Comparison of ENCODE assay signal across 16 cellular contexts in the genomic region with DNA sequence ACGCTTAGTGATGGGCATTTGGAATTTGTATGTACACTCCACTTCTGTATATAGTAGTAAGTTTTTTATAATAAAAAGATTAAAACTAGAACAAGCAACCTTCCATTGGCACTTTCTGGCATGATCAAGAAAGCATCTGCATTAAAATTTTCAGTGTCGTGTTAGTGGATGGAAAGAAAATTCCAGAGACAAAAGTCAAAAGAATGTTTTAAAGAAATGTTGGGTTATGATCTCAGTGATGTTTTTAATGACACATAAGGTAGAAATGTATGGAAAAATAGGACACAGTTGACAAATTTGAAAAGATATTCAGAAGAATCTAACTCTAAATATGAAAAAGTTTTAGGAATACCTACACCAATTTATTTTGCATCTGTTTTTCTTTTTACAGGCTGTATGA.
"Had no signal": no experiment of that assay in that cellular context is flagged by ENCODE, and none has a peak within 500 bp of the region (broad histone marks: within the 10 kb centered on the region; RNA-seq: fewer than 3 reads in every experiment).

No MANE protein-coding gene starts in this region.

- H3K4me3 ChIP-seq: dorsolateral prefrontal cortex, gastroesophageal sphincter, heart right ventricle, lung, sigmoid colon, upper lobe of right lung had no signal

- H3K36me3 ChIP-seq: sigmoid colon, upper lobe of right lung had no signal

- ATAC-seq: activated naive CD4-positive, alpha-beta T cell treated with anti-CD3 and anti-CD28 coated beads, Interleukin-2, amount 50 U/mL, for 72 hours; gastroesophageal sphincter; heart right ventricle; upper lobe of right lung had no signal

- H3K9me3 ChIP-seq: gastroesophageal sphincter, heart right ventricle, sigmoid colon, upper lobe of right lung had no signal

- DNase-seq: activated CD4-positive, alpha-beta T cell treated with anti-CD3 and anti-CD28 coated beads, Interleukin-2, amount 50 U/mL, for 48 hours; activated gamma-delta T cell treated with Interleukin-2 at 50 U/mL for 16 hours; caudate nucleus; dorsolateral prefrontal cortex; heart right ventricle; midbrain; posterior cingulate gyrus; sigmoid colon; stimulated activated CD4-positive, alpha-beta T cell treated with anti-CD3 and anti-CD28 coated beads, Interleukin-12 subunit alpha, Interleukin-12 subunit beta, amount 100 ng/mL, for 4 hours; stimulated activated CD4-positive, alpha-beta T cell treated with anti-CD3 and anti-CD28 coated beads, Interleukin-1b, Interleukin-23, amount 100 ng/mL, for 48 hours; stimulated activated CD8-positive, alpha-beta memory T cell treated with anti-CD3 and anti-CD28 coated beads, Interleukin-4, amount 100 ng/mL, for 48 hours; stimulated activated naive CD4-positive, alpha-beta T cell; upper lobe of right lung had no signal

- H3K27me3 ChIP-seq: dorsolateral prefrontal cortex, gastroesophageal sphincter, heart right ventricle, sigmoid colon, upper lobe of right lung had no signal

- H3K27ac ChIP-seq: dorsolateral prefrontal cortex, gastroesophageal sphincter, heart right ventricle, sigmoid colon, upper lobe of right lung had no signal

- H3K4me1 ChIP-seq: upper lobe of right lung had no signal
